Comparison of ENCODE assay signal across 9 cellular contexts in genomic region chr7:140876519-140877248, GRCh38. TPM values are rescaled to one million over a fixed set of nuclear protein-coding genes. Genes with fewer than 3 reads are reported as not detected.
DNase-seq lines count a peak whose midpoint lies in the region; ATAC-seq and TF ChIP-seq lines count a peak whose summit lies in the region.
"Had no signal": no experiment of that assay in that cellular context is flagged by ENCODE, and none has a peak within 500 bp of the region (broad histone marks: within the 10 kb centered on the region; RNA-seq: fewer than 3 reads in every experiment).

No MANE protein-coding gene starts in this region.

- H3K9me3 ChIP-seq in upper lobe of left lung (no peaks in the 10 kb centered on the region), aorta (ENCODE audit: control insufficient read depth, low read length) (no peaks in the 10 kb centered on the region)
- H3K9me3 ChIP-seq in naive thymus-derived CD4-positive, alpha-beta T cell (ENCODE audit: control insufficient read depth in 2 of 3, low read length in 3 of 3), result no peaks in the 10 kb centered on the region

- H3K27me3 ChIP-seq in upper lobe of left lung, result no peaks in the 10 kb centered on the region
- no peaks in the 10 kb centered on the region for H3K27me3 ChIP-seq in aorta (ENCODE audit: control insufficient read depth in 1 of 2, insufficient read depth in 2 of 2, low read length in 1 of 2)
- H3K27me3 ChIP-seq in naive thymus-derived CD4-positive, alpha-beta T cell (ENCODE audit: control insufficient read depth in 2 of 2, insufficient read depth in 2 of 2, low read length in 2 of 2), result no peaks in the 10 kb centered on the region

- peaks cover 0 to 9% (median 0%) of the 10 kb centered on the region in 11 donors for H3K9me3 Mint-ChIP-seq in naive thymus-derived CD4-positive, alpha-beta T cell
- peaks cover 9% of the 10 kb centered on the region for H3K9me3 Mint-ChIP-seq in progenitor cell of endocrine pancreas (ENCODE audit: low read depth)

- WGBS in upper lobe of left lung, 2 donors, result 52 to 57% methylated on average over 2 of the region's 2 CpGs
- 44 to 49% methylated on average over 2 of the region's 2 CpGs for WGBS in aorta, 2 donors

- intact Hi-C loops in aorta (cut with DNase I), result no loop called here
- intact Hi-C loops in naive thymus-derived CD4-positive, alpha-beta T cell (cut with micrococcal nuclease), result no loop called here

- H3K4me3 Mint-ChIP-seq in naive thymus-derived CD4-positive, alpha-beta T cell, result peak overlapping the region in 2 of 10 donors; percentile 26 to 27
- H3K4me3 Mint-ChIP-seq in progenitor cell of endocrine pancreas (ENCODE audit: low read depth), result no peak overlapping the region

- H3K27ac Mint-ChIP-seq in naive thymus-derived CD4-positive, alpha-beta T cell, result no peak overlapping the region
- H3K27ac Mint-ChIP-seq in progenitor cell of endocrine pancreas, result no peak overlapping the region

- H3K4me3 ChIP-seq in upper lobe of left lung (no peak overlapping the region), aorta (ENCODE audit: low read length in 2 of 2) (no peak overlapping the region)
- H3K4me3 ChIP-seq in naive thymus-derived CD4-positive, alpha-beta T cell (ENCODE audit: low read length), result no peak overlapping the region

- H3K36me3 ChIP-seq in upper lobe of left lung, result no peaks in the 10 kb centered on the region
- H3K36me3 ChIP-seq in aorta (ENCODE audit: control insufficient read depth in 1 of 2, insufficient read depth in 2 of 2, low read length in 1 of 2), result no peaks in the 10 kb centered on the region
- no peaks in the 10 kb centered on the region for H3K36me3 ChIP-seq in naive thymus-derived CD4-positive, alpha-beta T cell (ENCODE audit: control insufficient read depth in 2 of 3, insufficient read depth in 3 of 3, low read length in 3 of 3)

- no peak for TF ChIP-seq POLR2A in upper lobe of left lung (IDR thresholded peaks at IDR 0.05)

- no peak for TF ChIP-seq EP300 in upper lobe of left lung (IDR thresholded peaks at IDR 0.05)

- CTCF ChIA-PET in naive thymus-derived CD4-positive, alpha-beta T cell (lab: Charles Lee), result no interaction called here

- no peak for TF ChIP-seq CTCF in upper lobe of left lung (IDR thresholded peaks at IDR 0.05)
- TF ChIP-seq CTCF in progenitor cell of endocrine pancreas (IDR thresholded peaks at IDR 0.05; ENCODE audit: unreplicated experiment), result no peak

- POLR2A ChIA-PET in naive thymus-derived CD4-positive, alpha-beta T cell (lab: Charles Lee), result no interaction called here

- H3K4me1 ChIP-seq in upper lobe of left lung, result peaks cover 0 to 24% (median 6%) of the 10 kb centered on the region in 4 donors
- no peaks in the 10 kb centered on the region for H3K4me1 ChIP-seq in aorta (ENCODE audit: control insufficient read depth in 1 of 2, insufficient read depth in 2 of 2, low read length in 2 of 2)
- peaks cover 3 to 6% of the 10 kb centered on the region in 2 donors for H3K4me1 ChIP-seq in naive thymus-derived CD4-positive, alpha-beta T cell (ENCODE audit: control insufficient read depth in 2 of 2, insufficient read depth in 2 of 2, low read length in 2 of 2)
- H3K4me1 ChIP-seq: parathyroid adenoma had no signal

- DNase-seq in AG08395 (ENCODE audit: low spot score), result peak; percentile 49
- peak; percentile 41 for DNase-seq in dedifferentiated amniotic fluid mesenchymal stem cell (ENCODE audit: extremely low spot score)
- no peak for DNase-seq in upper lobe of left lung
- DNase-seq in aorta, result no peak
- DNase-seq in naive thymus-derived CD4-positive, alpha-beta T cell, result no peak
- no peak for DNase-seq in progenitor cell of endocrine pancreas (ENCODE audit: low spot score, unreplicated experiment)

- no peaks in the 10 kb centered on the region for H3K27me3 Mint-ChIP-seq in naive thymus-derived CD4-positive, alpha-beta T cell
- no peaks in the 10 kb centered on the region for H3K27me3 Mint-ChIP-seq in progenitor cell of endocrine pancreas

- peaks cover 9 to 36% (median 19%) of the 10 kb centered on the region in 5 donors for H3K36me3 Mint-ChIP-seq in naive thymus-derived CD4-positive, alpha-beta T cell
- peaks cover 27% of the 10 kb centered on the region for H3K36me3 Mint-ChIP-seq in progenitor cell of endocrine pancreas (ENCODE audit: insufficient read depth)

- ATAC-seq in GM19467 (IDR thresholded peaks at IDR 0.05; ENCODE audit: unreplicated experiment), result peak; percentile 77
- ATAC-seq in HG03520 (IDR thresholded peaks at IDR 0.05; ENCODE audit: unreplicated experiment), result peak; percentile 89
- no peak for ATAC-seq in upper lobe of left lung (ENCODE audit: low FRiP score in 2 of 2)
- ATAC-seq in aorta (ENCODE audit: low FRiP score), result no peak
- no peak for ATAC-seq in naive thymus-derived CD4-positive, alpha-beta T cell

- H3K4me1 Mint-ChIP-seq in naive thymus-derived CD4-positive, alpha-beta T cell, result peaks cover 24 to 77% (median 54%) of the 10 kb centered on the region in 7 donors
- H3K4me1 Mint-ChIP-seq in progenitor cell of endocrine pancreas (ENCODE audit: low read depth), result peaks cover 10% of the 10 kb centered on the region

- H3K27ac ChIP-seq in upper lobe of left lung, result no peak overlapping the region
- no peak overlapping the region for H3K27ac ChIP-seq in aorta (ENCODE audit: low read depth in 1 of 2, low read length in 2 of 2)
- no peak overlapping the region for H3K27ac ChIP-seq in naive thymus-derived CD4-positive, alpha-beta T cell (ENCODE audit: low read depth, low read length)
- H3K27ac ChIP-seq: parathyroid adenoma had no signal

RNA-seq across cellular contexts. Expression of gene BRAF, which starts 48.0 kb away (rescaled TPM):
- 100 to 1,000 TPM in 1 of 6 donors, 10 to 100 TPM in 5; 31.1 to 106 (median 46.0) TPM for total RNA-seq in upper lobe of left lung
- total RNA-seq in aorta, result 10 to 100 TPM; 53.5 to 55.5 TPM
- polyA plus RNA-seq in aorta, result 1 to 10 TPM; 4.1 to 6.3 TPM
- total RNA-seq in naive thymus-derived CD4-positive, alpha-beta T cell, result 10 to 100 TPM; 25.8 to 58.7 (median 49.7) TPM
- polyA plus RNA-seq in naive thymus-derived CD4-positive, alpha-beta T cell, result 10 to 100 TPM; 11.2 to 13.9 TPM
- total RNA-seq in progenitor cell of endocrine pancreas, result 60.5 and 64.9 TPM in 2 replicates

Comparison
In these comparisons a context has a peak if more than half of its experiments do, and no peak if none do; other contexts are left out.
1. DNase-seq: peak in AG08395 (single experiment) and dedifferentiated amniotic fluid mesenchymal stem cell (single experiment); none in upper lobe of left lung (0 of 2), aorta (0 of 2), naive thymus-derived CD4-positive, alpha-beta T cell (0 of 9) and progenitor cell of endocrine pancreas (single experiment).
2. ATAC-seq: peak in GM19467 (single experiment) and HG03520 (single experiment); none in upper lobe of left lung (0 of 2), aorta (single experiment) and naive thymus-derived CD4-positive, alpha-beta T cell (single experiment).